ENCODE assay signal across 39 cellular contexts in genomic region chr15:23441204-23441603, GRCh38. TPM values are rescaled to one million over a fixed set of nuclear protein-coding genes. Genes with fewer than 3 reads are reported as not detected.
"Had no signal": no experiment of that assay in that cellular context is flagged by ENCODE, and none has a peak within 500 bp of the region (broad histone marks: within the 10 kb centered on the region; RNA-seq: fewer than 3 reads in every experiment).

No MANE protein-coding gene starts in this region.

- H3K27ac ChIP-seq: KMS-11 had no signal

- H3K4me3 ChIP-seq: MG63 had no signal

- DNase-seq: Karpas-422, Kasumi-1, KG1, MG63, MM.1S, MV-4-11, NCI-H1048, NCI-H1092, NCI-H1092 treated with DMSO at 0.1 percent for 48 hours, NCI-H1105, NCI-H1105 treated with DMSO at 0.1 percent for 48 hours, NCI-H1417, NCI-H1417 treated with DMSO at 0.1 percent for 48 hours, NCI-H1436, NCI-H1436 treated with DMSO at 0.1 percent for 48 hours, NCI-H146, NCI-H1694, NCI-H187, NCI-H187 treated with DMSO at 0.1 percent for 48 hours, NCI-H1930, NCI-H2029, NCI-H2081, NCI-H2081 treated with DMSO at 0.1 percent for 48 hours, NCI-H2107, NCI-H2171, NCI-H2171 treated with DMSO at 0.1 percent for 48 hours, NCI-H2227 treated with DMSO at 0.1 percent for 48 hours, NCI-H226, NCI-H345, NCI-H446, NCI-H446 treated with DMSO at 0.1 percent for 48 hours, NCI-H510A, NCI-H510A treated with DMSO at 0.1 percent for 48 hours, NCI-H524 had no signal

- H3K27me3 ChIP-seq: MG63 had no signal

- H3K36me3 ChIP-seq: MG63 had no signal

- H3K9me3 ChIP-seq: MG63 had no signal

RNA-seq across cellular contexts. Expression of gene GOLGA6L2, which starts 5.8 kb away (rescaled TPM):
- total RNA-seq: LHCN-M2, M059J, MCF 10A, NCI-H460 had no signal
